Comparison of ENCODE assay signal across 2 cellular contexts in genomic region chr1:52913537-52913936, GRCh38.
A peak's percentile ranks its signal among the peaks of the same experiment; 100 is the strongest.
TF ChIP-seq lines count a peak whose summit lies in the region.

No MANE protein-coding gene starts in this region.

TF ChIP-seq in Ishikawa, 13 proteins besides CTCF, POLR2A, EP300 and RAD21:
- TF ChIP-seq MAX (IDR thresholded peaks at IDR 0.05) (no peak), USF1 (IDR thresholded peaks at IDR 0.05) (no peak), TEAD4 (IDR thresholded peaks at IDR 0.05) (no peak), ZBTB7A (IDR thresholded peaks at IDR 0.05; ENCODE audit: low read depth) (no peak), TCF12 (IDR thresholded peaks at IDR 0.05; ENCODE audit: low read depth) (no peak), NFIC (IDR thresholded peaks at IDR 0.05) (no peak), FOXM1 (IDR thresholded peaks at IDR 0.05; ENCODE audit: borderline replicate concordance, low read depth) (no peak), REST (IDR thresholded peaks at IDR 0.05; ENCODE audit: low read depth) (no peak), TAF1 (IDR thresholded peaks at IDR 0.05; ENCODE audit: low read depth) (no peak), YY1 (IDR thresholded peaks at IDR 0.05; ENCODE audit: low read depth) (no peak), CREB1 (IDR thresholded peaks at IDR 0.05; ENCODE audit: low read depth) (no peak), CEBPB (IDR thresholded peaks at IDR 0.05) (no peak), EGR1 (IDR thresholded peaks at IDR 0.05) (no peak)

TF ChIP-seq in GM12878, 131 proteins besides CTCF, POLR2A, EP300 and RAD21:
- peak; percentile 37 for TF ChIP-seq USF1 (IDR thresholded peaks at IDR 0.05; ENCODE audit: borderline replicate concordance, extremely low read length, insufficient read depth, low read depth, low read length)
- no peak for TF ChIP-seq FOXM1 (IDR thresholded peaks at IDR 0.05; ENCODE audit: low read depth, low read length)
